ENCODE assay signal across 26 cellular contexts in genomic region chr10:17064435-17064834, GRCh38.
DNase-seq lines count a peak whose midpoint lies in the region; ATAC-seq, FAIRE-seq and TF ChIP-seq lines count a peak whose summit lies in the region.
"Had no signal": no experiment of that assay in that cellular context is flagged by ENCODE, and none has a peak within 500 bp of the region (broad histone marks: within the 10 kb centered on the region; RNA-seq: fewer than 3 reads in every experiment).

No MANE protein-coding gene starts in this region.

- H3K36me3 ChIP-seq in IMR-90 (ENCODE audit: control insufficient read depth, insufficient read depth, low read length): no peaks in the 10 kb centered on the region
- no peaks in the 10 kb centered on the region for H3K36me3 ChIP-seq in astrocyte (ENCODE audit: insufficient read depth, low read length)
- H3K36me3 ChIP-seq in mesenchymal stem cell (ENCODE audit: control insufficient read depth in 1 of 2, insufficient read depth in 2 of 2, low read depth in 1 of 2, low read length in 2 of 2): peaks cover 0 to 6% of the 10 kb centered on the region in 2 experiments
- H3K36me3 ChIP-seq: adrenal gland, upper lobe of right lung had no signal

- peaks cover 19% of the 10 kb centered on the region for H3K4me1 ChIP-seq in IMR-90 (ENCODE audit: control insufficient read depth, insufficient read depth, low read length)
- H3K4me1 ChIP-seq in astrocyte (ENCODE audit: insufficient read depth, low read length): peaks cover 49% of the 10 kb centered on the region
- peaks cover 7% of the 10 kb centered on the region for H3K4me1 ChIP-seq in mesenchymal stem cell (ENCODE audit: control insufficient read depth, insufficient read depth, low read depth, low read length)

- no peaks in the 10 kb centered on the region for H3K27me3 Mint-ChIP-seq in astrocyte (ENCODE audit: low read depth, unreplicated experiment)
- H3K27me3 Mint-ChIP-seq in activated T-helper 17 cell treated with anti-CD3 and anti-CD28 coated beads, Interleukin-2, amount 50 U/mL, for 72 hours: no peaks in the 10 kb centered on the region
- H3K27me3 Mint-ChIP-seq: brain; stimulated activated memory B cell treated with anti-CD40 and anti-IgM and Interleukin-4, amounts not matched to agents 10 μg/mL and 1 μg/mL and 100 μg/mL, for 72 hours had no signal

- H2BK120ac ChIP-seq in IMR-90 (ENCODE audit: low read depth, low read length) (peak overlapping the region; percentile 55), mesenchymal stem cell (ENCODE audit: low read depth, low read length) (no peak overlapping the region)

- peak overlapping the region; percentile 2; the same call in 1 of the 2 replicates for H3K14ac ChIP-seq in IMR-90 (replicated peaks; ENCODE audit: low read depth, low read length)
- no peak overlapping the region for H3K14ac ChIP-seq in mesenchymal stem cell (ENCODE audit: low read length in 2 of 2)

- peaks cover 0 to 23% of the 10 kb centered on the region in 2 experiments; a peak in 2 of 4 replicates for H3K79me1 ChIP-seq in IMR-90 (ENCODE audit: low read depth in 1 of 2, low read length in 2 of 2)
- H3K79me1 ChIP-seq in mesenchymal stem cell (replicated peaks; ENCODE audit: low read length, poor library complexity, severe bottlenecking): peaks cover 2% of the 10 kb centered on the region

- peaks cover 71% of the 10 kb centered on the region for H3K4me1 Mint-ChIP-seq in astrocyte (ENCODE audit: low read depth, unreplicated experiment)
- H3K4me1 Mint-ChIP-seq in activated T-helper 17 cell treated with anti-CD3 and anti-CD28 coated beads, Interleukin-2, amount 50 U/mL, for 72 hours: peaks cover 21% of the 10 kb centered on the region
- H3K4me1 Mint-ChIP-seq: stimulated activated memory B cell treated with anti-CD40 and anti-IgM and Interleukin-4, amounts not matched to agents 10 μg/mL and 1 μg/mL and 100 μg/mL, for 72 hours had no signal

- H3K27ac Mint-ChIP-seq in astrocyte (ENCODE audit: unreplicated experiment): peak overlapping the region; percentile 99
- H3K27ac Mint-ChIP-seq in activated T-helper 17 cell treated with anti-CD3 and anti-CD28 coated beads, Interleukin-2, amount 50 U/mL, for 72 hours: no peak overlapping the region
- H3K27ac Mint-ChIP-seq: activated naive CD4-positive, alpha-beta T cell treated with anti-CD3 and anti-CD28 coated beads for 36 hours; stimulated activated memory B cell treated with anti-CD40 and anti-IgM and Interleukin-4, amounts not matched to agents 10 μg/mL and 1 μg/mL and 100 μg/mL, for 72 hours had no signal

- H3K4ac ChIP-seq in IMR-90 (ENCODE audit: low read depth, low read length) (peak overlapping the region; percentile 61; the same call in 1 of the 2 replicates), mesenchymal stem cell (ENCODE audit: low read depth in 1 of 2, low read length in 2 of 2) (no peak overlapping the region)

- peaks cover 8% of the 10 kb centered on the region; the same call in 1 of the 2 replicates for H3K9me1 ChIP-seq in IMR-90 (ENCODE audit: insufficient read depth, low read length)

- H2BK15ac ChIP-seq in IMR-90 (ENCODE audit: low read depth, low read length): peak overlapping the region; percentile 73; the same call in 1 of the 3 replicates
- no peak overlapping the region for H2BK15ac ChIP-seq in mesenchymal stem cell (ENCODE audit: low read depth, poor library complexity, severe bottlenecking)

- no peak overlapping the region for H3K9ac ChIP-seq in IMR-90 (ENCODE audit: low read depth, low read length)
- H3K9ac ChIP-seq in astrocyte (ENCODE audit: low read length): peak overlapping the region; percentile 91
- peak overlapping the region; percentile 94 for H3K9ac ChIP-seq in mesenchymal stem cell (ENCODE audit: low read length)

- H3K18ac ChIP-seq in IMR-90 (ENCODE audit: low read depth, low read length) (peak overlapping the region; percentile 16; the same call in 1 of the 2 replicates), mesenchymal stem cell (ENCODE audit: low read depth in 1 of 2, low read length in 2 of 2) (no peak overlapping the region)

- dilution Hi-C loops in IMR-90 (cut with HindIII; ENCODE audit: low sequenced_read_pairs, unreplicated experiment): no loop called here

- H4K91ac ChIP-seq in IMR-90 (ENCODE audit: insufficient read depth, low read depth, low read length): no peak overlapping the region
- no peak overlapping the region for H4K91ac ChIP-seq in mesenchymal stem cell (ENCODE audit: low read length)

- H3K4me3 ChIP-seq in IMR-90 (ENCODE audit: insufficient read depth, low read depth, low read length): no peak overlapping the region
- no peak overlapping the region for H3K4me3 ChIP-seq in astrocyte (ENCODE audit: insufficient read depth, low read depth, low read length)
- H3K4me3 ChIP-seq in mesenchymal stem cell (ENCODE audit: insufficient read depth in 1 of 2, low read depth in 1 of 2, low read length in 2 of 2): no peak overlapping the region
- H3K4me3 ChIP-seq: adrenal gland, lung, upper lobe of right lung had no signal

- in situ Hi-C loops in IMR-90 (cut with MboI; ENCODE audit: low sequenced_read_pairs): no loop called here

- CTCF ChIA-PET in IMR-90 (lab: Yijun Ruan, JAX): interaction anchor here (0.6 kb wide), 1 partner anchor 156 kb away, joined by 5 read pairs; no protein-coding TSS in a partner anchor

- TF ChIP-seq CTCF in IMR-90 (conservative IDR thresholded peaks at IDR 0.05; ENCODE audit: low read depth, low read length) (no peak), astrocyte (IDR thresholded peaks at IDR 0.05; ENCODE audit: insufficient read depth, low read depth, low read length) (no peak)

- H4K20me1 ChIP-seq in IMR-90 (ENCODE audit: insufficient read depth, low read length): no peaks in the 10 kb centered on the region
- no peaks in the 10 kb centered on the region for H4K20me1 ChIP-seq in astrocyte (ENCODE audit: insufficient read depth, low read length)

- H2AK5ac ChIP-seq in IMR-90 (ENCODE audit: low read depth, low read length): peak overlapping the region; percentile 67; the same call in 1 of the 2 replicates
- peak overlapping the region; percentile 67 for H2AK5ac ChIP-seq in mesenchymal stem cell (ENCODE audit: low read length, severe bottlenecking)

- intact Hi-C loops in IMR-90 (cut with micrococcal nuclease): no loop called here

- H4K5ac ChIP-seq in IMR-90 (ENCODE audit: low read depth, low read length): peak overlapping the region; percentile 14; the same call in 1 of the 2 replicates

- no peak for ATAC-seq in IMR-90 (ENCODE audit: low read depth)
- no peak for ATAC-seq in activated T-helper 17 cell treated with anti-CD3 and anti-CD28 coated beads, Interleukin-2, amount 50 U/mL, for 72 hours (replicated peaks)
- no peak for ATAC-seq in HG03045 (IDR thresholded peaks at IDR 0.05; ENCODE audit: unreplicated experiment)
- ATAC-seq: activated CD4-positive, CD25-positive, alpha-beta regulatory T cell treated with anti-CD3 and anti-CD28 coated beads, Interleukin-2, amount 50 U/mL, for 24 hours; Right ventricle myocardium inferior; stimulated activated memory B cell treated with anti-CD40 and anti-IgM and Interleukin-4, amounts not matched to agents 10 μg/mL and 1 μg/mL and 100 μg/mL, for 72 hours; upper lobe of right lung had no signal

- H3K4me2 ChIP-seq in IMR-90 (ENCODE audit: low read depth, low read length) (peak overlapping the region; percentile 14; the same call in 1 of the 2 replicates), astrocyte (ENCODE audit: low read length) (no peak overlapping the region), mesenchymal stem cell (ENCODE audit: low read length, poor library complexity, severe bottlenecking) (no peak overlapping the region)

- H3K27ac ChIP-seq in IMR-90 (ENCODE audit: insufficient read depth, low read length) (no peak overlapping the region), astrocyte (ENCODE audit: low read depth, low read length) (peak overlapping the region; percentile 100), mesenchymal stem cell (ENCODE audit: low read length, poor library complexity, severe bottlenecking) (peak overlapping the region; percentile 93)
- H3K27ac ChIP-seq: adrenal gland, upper lobe of right lung had no signal

- TF ChIP-seq POLR2A in IMR-90 (IDR thresholded peaks at IDR 0.05; ENCODE audit: low read depth, low read length): no peak

- WGBS in IMR-90 (ENCODE audit: extremely low coverage in 2 of 2, insufficient read length in 1 of 2), 2 experiments: no CpG with 5 or more reads among the region's 2 CpGs
- 50% methylated on average over 1 of the region's 2 CpGs for WGBS in mesenchymal stem cell

- no peaks in the 10 kb centered on the region for H3K36me3 Mint-ChIP-seq in astrocyte (ENCODE audit: low read depth, unreplicated experiment)
- H3K36me3 Mint-ChIP-seq in activated T-helper 17 cell treated with anti-CD3 and anti-CD28 coated beads, Interleukin-2, amount 50 U/mL, for 72 hours (ENCODE audit: low read depth): no peaks in the 10 kb centered on the region

- H3K4me3 Mint-ChIP-seq in astrocyte (ENCODE audit: unreplicated experiment): no peak overlapping the region
- H3K4me3 Mint-ChIP-seq in activated T-helper 17 cell treated with anti-CD3 and anti-CD28 coated beads, Interleukin-2, amount 50 U/mL, for 72 hours: no peak overlapping the region
- H3K4me3 Mint-ChIP-seq: activated naive CD4-positive, alpha-beta T cell treated with anti-CD3 and anti-CD28 coated beads for 36 hours; brain; nephron; stimulated activated memory B cell treated with anti-CD40 and anti-IgM and Interleukin-4, amounts not matched to agents 10 μg/mL and 1 μg/mL and 100 μg/mL, for 72 hours had no signal

- POLR2A ChIA-PET in IMR-90 (lab: Charles Lee; ENCODE audit: unreplicated experiment): interaction anchor here (1.1 kb wide), 1 partner anchor 96 kb away, joined by 3 read pairs; no protein-coding TSS in a partner anchor

- 0 out of 2 replicates have a peak overlapping the region, but pooled peaks have one; percentile 29 for H3K23ac ChIP-seq in IMR-90 (ENCODE audit: low read depth, low read length)
- H3K23ac ChIP-seq in mesenchymal stem cell (ENCODE audit: low read length in 2 of 2): no peak overlapping the region

- H2AFZ ChIP-seq in IMR-90 (replicated peaks; ENCODE audit: low read length, poor library complexity): no peak overlapping the region
- H2AFZ ChIP-seq in astrocyte (ENCODE audit: low read depth, low read length): no peak overlapping the region
- H2AFZ ChIP-seq in mesenchymal stem cell (ENCODE audit: low read depth, low read length): no peak overlapping the region
- H2AFZ ChIP-seq: GM23248 had no signal

- H4K8ac ChIP-seq in IMR-90 (ENCODE audit: low read depth in 2 of 2, low read length in 2 of 2) (0 out of 4 replicates have a peak overlapping the region, but pooled peaks of 1 of the 2 experiments have one; percentile 46), mesenchymal stem cell (ENCODE audit: low read length) (no peak overlapping the region)

- no peak overlapping the region for H2AK9ac ChIP-seq in IMR-90 (replicated peaks; ENCODE audit: low read depth, low read length, poor library complexity)

- H3K79me2 ChIP-seq in astrocyte (ENCODE audit: insufficient read depth, low read length): no peaks in the 10 kb centered on the region

- H3K9me3 Mint-ChIP-seq in astrocyte (ENCODE audit: unreplicated experiment): no peaks in the 10 kb centered on the region
- no peaks in the 10 kb centered on the region for H3K9me3 Mint-ChIP-seq in activated T-helper 17 cell treated with anti-CD3 and anti-CD28 coated beads, Interleukin-2, amount 50 U/mL, for 72 hours
- H3K9me3 Mint-ChIP-seq: activated naive CD4-positive, alpha-beta T cell treated with anti-CD3 and anti-CD28 coated beads for 36 hours; nephron; stimulated activated memory B cell treated with anti-CD40 and anti-IgM and Interleukin-4, amounts not matched to agents 10 μg/mL and 1 μg/mL and 100 μg/mL, for 72 hours had no signal

- FAIRE-seq in A204.1 (lab: Jason Lieb, UNC) (peak; percentile 25), astrocyte (lab: Jason Lieb, UNC) (no peak)
- FAIRE-seq: endometrium had no signal

- no TSS peak for BruUV-seq in IMR-90 (replicated peaks; lab: Mats Ljungman, UMichigan)

- H2BK20ac ChIP-seq in IMR-90 (ENCODE audit: low read depth, low read length): peak overlapping the region; percentile 57; the same call in 1 of the 2 replicates

- H3K27me3 ChIP-seq in IMR-90 (ENCODE audit: control insufficient read depth, insufficient read depth, low read length) (no peaks in the 10 kb centered on the region), astrocyte (ENCODE audit: insufficient read depth, low read length) (no peaks in the 10 kb centered on the region), mesenchymal stem cell (ENCODE audit: control insufficient read depth in 1 of 2, insufficient read depth in 1 of 2, low read length in 2 of 2) (no peaks in the 10 kb centered on the region)
- H3K27me3 ChIP-seq: adrenal gland, upper lobe of right lung had no signal

- H3K9me3 ChIP-seq in IMR-90 (ENCODE audit: control insufficient read depth, insufficient read depth, low read length): no peaks in the 10 kb centered on the region
- no peaks in the 10 kb centered on the region for H3K9me3 ChIP-seq in astrocyte (ENCODE audit: insufficient read depth, low read depth, low read length)
- H3K9me3 ChIP-seq in mesenchymal stem cell (ENCODE audit: control insufficient read depth, low read length): no peaks in the 10 kb centered on the region
- H3K9me3 ChIP-seq: adrenal gland, upper lobe of right lung had no signal

- no peak overlapping the region for H3K56ac ChIP-seq in IMR-90 (ENCODE audit: extremely low read depth, insufficient read depth, low read length)

- no peak overlapping the region for H2BK5ac ChIP-seq in IMR-90 (ENCODE audit: low read depth, low read length, poor library complexity, severe bottlenecking)
- H2BK5ac ChIP-seq in mesenchymal stem cell (ENCODE audit: low read depth, low read length, poor library complexity, severe bottlenecking): no peak overlapping the region

- DNase-seq in IMR-90: peak; percentile 20
- no peak for DNase-seq in astrocyte (ENCODE audit: low read depth)
- DNase-seq in mesenchymal stem cell: no peak
- no peak for DNase-seq in ecto neural progenitor cell (ENCODE audit: low spot score)
- DNase-seq in NCI-H2171 treated with DMSO at 0.1 percent for 48 hours (lab: John Stamatoyannopoulos, UW): no peak
- DNase-seq: activated CD4-positive, alpha-beta T cell treated with anti-CD3 and anti-CD28 coated beads, Interleukin-2, amount 50 U/mL, for 4 hours; activated naive CD4-positive, alpha-beta T cell treated with anti-CD3 and anti-CD28 coated beads for 36 hours; adrenal gland; cerebellar nuclear complex; DND-41; GF-D8; hypothalamus; NCI-H510A; T-helper 2 cell; upper lobe of right lung had no signal

- no peak for TF ChIP-seq RAD21 in IMR-90 (IDR thresholded peaks at IDR 0.05; ENCODE audit: low read length)

- no peak overlapping the region for H2BK12ac ChIP-seq in mesenchymal stem cell (ENCODE audit: low read length in 2 of 2)
